1 cellular context compared by ENCODE assay signal in the genomic region with DNA sequence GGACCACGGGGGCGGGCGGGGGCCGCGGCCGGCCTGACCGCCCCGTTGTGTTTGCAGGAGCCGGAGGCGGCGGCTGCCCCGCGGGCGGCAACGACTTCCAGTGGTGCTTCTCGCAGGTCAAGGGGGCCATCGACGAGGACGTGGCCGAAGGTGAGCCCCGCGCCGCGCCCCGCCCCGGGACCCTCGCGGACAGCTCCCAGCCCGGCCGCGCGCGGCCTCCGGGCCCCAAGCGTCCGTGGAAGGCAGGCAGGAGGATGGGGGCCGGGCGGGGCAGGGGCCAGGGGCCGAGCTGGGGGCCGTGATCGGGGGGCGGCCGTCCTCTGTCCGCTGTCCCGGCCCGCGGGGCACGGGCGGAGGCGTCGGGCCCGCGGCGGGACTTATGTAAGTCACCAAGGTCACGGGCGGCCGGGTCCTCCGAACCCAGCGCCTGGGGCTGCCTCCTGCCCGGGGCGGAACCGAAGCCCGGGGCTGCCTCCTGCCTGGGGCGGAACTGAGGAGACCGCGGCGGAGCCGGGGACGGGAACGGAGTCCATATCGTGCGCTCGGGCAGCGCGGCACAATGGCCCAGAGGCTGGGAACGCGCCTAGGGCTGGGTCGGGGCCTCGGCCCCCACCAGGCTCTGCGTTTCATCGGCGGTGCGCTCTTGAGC.
A peak's percentile ranks its signal among the peaks of the same experiment; 100 is the strongest.
TF ChIP-seq lines count a peak whose summit lies in the region.

No MANE protein-coding gene starts in this region.

TF ChIP-seq in GM12878, 131 proteins besides CTCF, POLR2A, EP300 and RAD21 (continued from another document):
- TF ChIP-seq TAF1 (IDR thresholded peaks at IDR 0.05; ENCODE audit: borderline replicate concordance, low read depth, low read length) (no peak), NRF1 (conservative IDR thresholded peaks at IDR 0.05; ENCODE audit: low read depth, low read length) (no peak), GABPA (IDR thresholded peaks at IDR 0.05; ENCODE audit: low read depth) (no peak), YY1 (IDR thresholded peaks at IDR 0.05; ENCODE audit: low read depth, low read length) (0 out of 2 replicates have a peak, but pooled peaks have one; percentile 39), PAX5 (IDR thresholded peaks at IDR 0.05; ENCODE audit: borderline replicate concordance, low read depth, low read length) (peak; percentile 42; the same call in 1 of the 2 replicates), NR2F1 (conservative IDR thresholded peaks at IDR 0.05) (peak; percentile 50), CREB1 (IDR thresholded peaks at IDR 0.05; ENCODE audit: low read depth) (no peak), NR2C1 (IDR thresholded peaks at IDR 0.05) (no peak), RUNX3 (IDR thresholded peaks at IDR 0.05; ENCODE audit: low read length) (0 out of 2 replicates have a peak, but pooled peaks have one; percentile 6), BMI1 (IDR thresholded peaks at IDR 0.05; ENCODE audit: borderline replicate concordance) (no peak), TBL1XR1 (IDR thresholded peaks at IDR 0.05; ENCODE audit: low read depth, low read length) (no peak), PKNOX1 (IDR thresholded peaks at IDR 0.05) (no peak), RBBP5 (conservative IDR thresholded peaks at IDR 0.05) (no peak), HDGF (IDR thresholded peaks at IDR 0.05) (no peak), HDAC2 (IDR thresholded peaks at IDR 0.05) (no peak), CHD1 (IDR thresholded peaks at IDR 0.05; ENCODE audit: low read depth, low read length) (no peak), SIX5 (IDR thresholded peaks at IDR 0.05; ENCODE audit: low read depth, low read length, severe bottlenecking) (no peak), CHD2 (IDR thresholded peaks at IDR 0.05; ENCODE audit: borderline replicate concordance, low read depth, low read length) (no peak), CEBPB (IDR thresholded peaks at IDR 0.05; ENCODE audit: borderline replicate concordance in 1 of 2, low read depth in 2 of 2, low read length in 2 of 2) (no peak), NR2C2 (IDR thresholded peaks at IDR 0.05; ENCODE audit: borderline replicate concordance, control insufficient read depth, insufficient read length, low read depth) (no peak)
- TF ChIP-seq, protein P1, sequence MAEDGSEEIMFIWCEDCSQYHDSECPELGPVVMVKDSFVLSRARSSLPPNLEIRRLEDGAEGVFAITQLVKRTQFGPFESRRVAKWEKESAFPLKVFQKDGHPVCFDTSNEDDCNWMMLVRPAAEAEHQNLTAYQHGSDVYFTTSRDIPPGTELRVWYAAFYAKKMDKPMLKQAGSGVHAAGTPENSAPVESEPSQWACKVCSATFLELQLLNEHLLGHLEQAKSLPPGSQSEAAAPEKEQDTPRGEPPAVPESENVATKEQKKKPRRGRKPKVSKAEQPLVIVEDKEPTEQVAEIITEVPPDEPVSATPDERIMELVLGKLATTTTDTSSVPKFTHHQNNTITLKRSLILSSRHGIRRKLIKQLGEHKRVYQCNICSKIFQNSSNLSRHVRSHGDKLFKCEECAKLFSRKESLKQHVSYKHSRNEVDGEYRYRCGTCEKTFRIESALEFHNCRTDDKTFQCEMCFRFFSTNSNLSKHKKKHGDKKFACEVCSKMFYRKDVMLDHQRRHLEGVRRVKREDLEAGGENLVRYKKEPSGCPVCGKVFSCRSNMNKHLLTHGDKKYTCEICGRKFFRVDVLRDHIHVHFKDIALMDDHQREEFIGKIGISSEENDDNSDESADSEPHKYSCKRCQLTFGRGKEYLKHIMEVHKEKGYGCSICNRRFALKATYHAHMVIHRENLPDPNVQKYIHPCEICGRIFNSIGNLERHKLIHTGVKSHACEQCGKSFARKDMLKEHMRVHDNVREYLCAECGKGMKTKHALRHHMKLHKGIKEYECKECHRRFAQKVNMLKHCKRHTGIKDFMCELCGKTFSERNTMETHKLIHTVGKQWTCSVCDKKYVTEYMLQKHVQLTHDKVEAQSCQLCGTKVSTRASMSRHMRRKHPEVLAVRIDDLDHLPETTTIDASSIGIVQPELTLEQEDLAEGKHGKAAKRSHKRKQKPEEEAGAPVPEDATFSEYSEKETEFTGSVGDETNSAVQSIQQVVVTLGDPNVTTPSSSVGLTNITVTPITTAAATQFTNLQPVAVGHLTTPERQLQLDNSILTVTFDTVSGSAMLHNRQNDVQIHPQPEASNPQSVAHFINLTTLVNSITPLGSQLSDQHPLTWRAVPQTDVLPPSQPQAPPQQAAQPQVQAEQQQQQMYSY (CRISPR knock-in tag; IDR thresholded peaks at IDR 0.05) = no peak
